Comparison of ENCODE assay signal across 22 cellular contexts in the genomic region with DNA sequence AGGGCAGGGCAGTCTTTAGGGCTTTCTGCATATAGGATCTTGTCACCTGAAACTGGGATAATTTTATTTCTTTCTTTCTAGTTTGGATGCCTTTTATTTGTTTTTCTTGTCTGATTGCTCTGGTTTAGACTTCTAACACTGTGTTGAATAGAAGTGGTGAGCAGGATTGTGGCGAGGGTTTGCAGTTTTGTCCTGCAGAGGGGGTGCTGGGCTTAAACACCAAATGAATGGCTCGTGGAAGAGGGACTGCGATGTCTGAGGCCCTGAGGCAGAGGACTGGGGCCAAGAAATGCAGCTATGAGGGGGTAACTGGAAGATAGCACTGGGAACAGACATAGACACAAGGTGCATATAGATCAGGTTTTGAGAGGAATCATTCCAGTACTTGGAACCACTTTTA. TPM values are rescaled to one million over a fixed set of nuclear protein-coding genes. Genes with fewer than 3 reads are reported as not detected.
DNase-seq lines count a peak whose midpoint lies in the region; ATAC-seq, FAIRE-seq and TF ChIP-seq lines count a peak whose summit lies in the region.
"Had no signal": no experiment of that assay in that cellular context is flagged by ENCODE, and none has a peak within 500 bp of the region (broad histone marks: within the 10 kb centered on the region; RNA-seq: fewer than 3 reads in every experiment).

No MANE protein-coding gene starts in this region.

- H3K18ac ChIP-seq in H9 (ENCODE audit: insufficient read length, low read depth, low read length): no peak overlapping the region

- no peak overlapping the region for H4K91ac ChIP-seq in H9 (ENCODE audit: insufficient read length, low read depth, low read length)

- TF ChIP-seq RAD21 in K562 (CRISPR knock-in tag; conservative IDR thresholded peaks at IDR 0.05 in 1 of 2, IDR thresholded peaks at IDR 0.05 in 1 of 2): no peak

- H3K27ac ChIP-seq in H9 (ENCODE audit: insufficient read length, low read depth, low read length) (no peak overlapping the region), K562 (ENCODE audit: extremely low read depth, low read depth, low read length) (no peak overlapping the region)
- H3K27ac ChIP-seq in naive thymus-derived CD4-positive, alpha-beta T cell (ENCODE audit: low read depth, low read length): no peak overlapping the region
- H3K27ac ChIP-seq: left lung, RWPE1 had no signal

- no peak overlapping the region for H3K9ac ChIP-seq in H9 (ENCODE audit: extremely low read depth, insufficient read length, low read length)
- H3K9ac ChIP-seq in K562 (ENCODE audit: insufficient read depth in 1 of 2, low read depth in 2 of 2, low read length in 2 of 2): peak overlapping the region in 1 of 2 experiments; percentile 58; a peak in 1 of 4 replicates

- no peaks in the 10 kb centered on the region for H3K27me3 Mint-ChIP-seq in activated CD4-positive, alpha-beta T cell treated with anti-CD3 and anti-CD28 coated beads for 36 hours
- H3K27me3 Mint-ChIP-seq in H9 (ENCODE audit: low read depth): no peaks in the 10 kb centered on the region
- H3K27me3 Mint-ChIP-seq in naive thymus-derived CD4-positive, alpha-beta T cell: no peaks in the 10 kb centered on the region

- H3K23ac ChIP-seq in H9 (ENCODE audit: insufficient read length, low read depth, low read length): no peak overlapping the region

- H4K20me1 ChIP-seq in H9 (ENCODE audit: control insufficient read depth, insufficient read depth, insufficient read length) (no peaks in the 10 kb centered on the region), K562 (replicated peaks; ENCODE audit: control insufficient read depth, insufficient read depth, low read length) (0 out of 2 replicates have a peak, but pooled peaks cover 4% of the 10 kb centered on the region)

- H3K9me3 Mint-ChIP-seq in activated CD4-positive, alpha-beta T cell treated with anti-CD3 and anti-CD28 coated beads for 36 hours (ENCODE audit: low read depth): no peaks in the 10 kb centered on the region
- H3K9me3 Mint-ChIP-seq in H9: peaks cover 11 to 19% of the 10 kb centered on the region in 2 experiments; a peak in 4 of 5 replicates
- H3K9me3 Mint-ChIP-seq in naive thymus-derived CD4-positive, alpha-beta T cell: peaks cover 0 to 5% (median 0%) of the 10 kb centered on the region in 11 donors

- peaks cover 17% of the 10 kb centered on the region for H3K4me1 Mint-ChIP-seq in activated CD4-positive, alpha-beta T cell treated with anti-CD3 and anti-CD28 coated beads for 36 hours
- H3K4me1 Mint-ChIP-seq in H9: peaks cover 12 to 14% of the 10 kb centered on the region in 2 experiments
- H3K4me1 Mint-ChIP-seq in naive thymus-derived CD4-positive, alpha-beta T cell: peaks cover 17 to 49% (median 42%) of the 10 kb centered on the region in 7 donors

- peak; percentile 39 for ATAC-seq in activated CD4-positive, alpha-beta T cell treated with anti-CD3 and anti-CD28 coated beads for 36 hours
- ATAC-seq in K562 (0 out of 3 replicates have a peak, but pooled peaks have one; percentile 48), HG02885 (IDR thresholded peaks at IDR 0.05; ENCODE audit: poor library complexity, unreplicated experiment) (no peak)
- no peak for ATAC-seq in naive thymus-derived CD4-positive, alpha-beta T cell
- ATAC-seq: left lung had no signal

- H2BK12ac ChIP-seq in H9 (ENCODE audit: insufficient read length, low read depth, low read length): no peak overlapping the region

- BruUV-seq in K562 (replicated peaks; lab: Mats Ljungman, UMichigan): no TSS peak

- no peak for TF ChIP-seq POLR2A in K562 (conservative IDR thresholded peaks at IDR 0.05)

- H3K79me1 ChIP-seq in H9 (ENCODE audit: insufficient read depth, low read depth, low read length, poor library complexity, severe bottlenecking): peaks cover 7% of the 10 kb centered on the region

- H3K79me2 ChIP-seq in H9 (ENCODE audit: insufficient read depth, low read length): peaks cover 4% of the 10 kb centered on the region; the same call in 1 of the 2 replicates
- H3K79me2 ChIP-seq in K562 (ENCODE audit: control insufficient read depth, insufficient read depth, low read length): peaks cover 55% of the 10 kb centered on the region

- TF ChIP-seq EP300 in K562 (IDR thresholded peaks at IDR 0.05; ENCODE audit: low read length): no peak

- peaks cover 30% of the 10 kb centered on the region for H3K36me3 Mint-ChIP-seq in activated CD4-positive, alpha-beta T cell treated with anti-CD3 and anti-CD28 coated beads for 36 hours (ENCODE audit: low read depth)
- H3K36me3 Mint-ChIP-seq in H9 (ENCODE audit: insufficient read depth in 1 of 3, low read depth in 3 of 3): peaks cover 26 to 41% (median 33%) of the 10 kb centered on the region in 3 experiments
- H3K36me3 Mint-ChIP-seq in naive thymus-derived CD4-positive, alpha-beta T cell: peaks cover 9 to 53% (median 41%) of the 10 kb centered on the region in 5 donors

- WGBS in H9 (ENCODE audit: extremely low coverage, insufficient read length, low lambda C conversion rate): no CpG with 5 or more reads among the region's 3 CpGs
- WGBS in K562 (ENCODE audit: insufficient coverage, low coverage, missing lambda C conversion rate): 90% methylated on average over 1 of the region's 3 CpGs

- H3K4me3 Mint-ChIP-seq in activated CD4-positive, alpha-beta T cell treated with anti-CD3 and anti-CD28 coated beads for 36 hours: no peak overlapping the region
- no peak overlapping the region for H3K4me3 Mint-ChIP-seq in H9
- no peak overlapping the region for H3K4me3 Mint-ChIP-seq in naive thymus-derived CD4-positive, alpha-beta T cell

- H3K9me3 ChIP-seq in H9 (ENCODE audit: control insufficient read depth, low read depth, low read length) (no peaks in the 10 kb centered on the region), K562 (replicated peaks; ENCODE audit: control insufficient read depth, insufficient read depth, low read depth, low read length) (no peaks in the 10 kb centered on the region)
- H3K9me3 ChIP-seq in naive thymus-derived CD4-positive, alpha-beta T cell (ENCODE audit: control insufficient read depth in 2 of 3, low read length in 3 of 3): no peaks in the 10 kb centered on the region
- H3K9me3 ChIP-seq: left lung had no signal

- no peaks in the 10 kb centered on the region for H3K9me1 ChIP-seq in K562 (ENCODE audit: control insufficient read depth, insufficient read depth, low read length)

- intact Hi-C loops in activated CD4-positive, alpha-beta T cell treated with anti-CD3 and anti-CD28 coated beads for 36 hours (cut with DNase I, micrococcal nuclease): no loop called here
- intact Hi-C loops in K562 (cut with micrococcal nuclease): no loop called here
- intact Hi-C loops in naive thymus-derived CD4-positive, alpha-beta T cell (cut with micrococcal nuclease): no loop called here

- POLR2A ChIA-PET in activated CD4-positive, alpha-beta T cell treated with anti-CD3 and anti-CD28 coated beads for 36 hours (lab: Charles Lee): no interaction called here
- POLR2A ChIA-PET in K562 (lab: Yijun Ruan, JAX): interaction anchor here (0.9 to 1.0 kb wide), 2 partner anchors 10 to 74 kb away, joined by 3 read pairs; no protein-coding TSS in a partner anchor
- POLR2A ChIA-PET in naive thymus-derived CD4-positive, alpha-beta T cell (lab: Charles Lee): interaction anchor here (0.7 kb wide), 1 partner anchor 19 kb away, joined by 3 read pairs; no protein-coding TSS in a partner anchor

- H3K56ac ChIP-seq in H9 (ENCODE audit: insufficient read length, low read depth, low read length): no peak overlapping the region

- FAIRE-seq in K562 (lab: Jason Lieb, UNC): no peak
- FAIRE-seq: A204.1, endometrium, HTR-8/SVneo, urothelium cell line had no signal

- no peak overlapping the region for H2BK20ac ChIP-seq in H9 (ENCODE audit: low read depth, low read length, poor library complexity, severe bottlenecking)

- H3K27ac Mint-ChIP-seq in activated CD4-positive, alpha-beta T cell treated with anti-CD3 and anti-CD28 coated beads for 36 hours: no peak overlapping the region
- H3K27ac Mint-ChIP-seq in H9: no peak overlapping the region; a peak in 1 of 7 replicates
- H3K27ac Mint-ChIP-seq in naive thymus-derived CD4-positive, alpha-beta T cell: peak overlapping the region in 5 of 9 donors; percentile 1 to 29 (median 8)

- no peak overlapping the region for H2BK5ac ChIP-seq in H9 (ENCODE audit: insufficient read length, low read length)

- H2AFZ ChIP-seq in H9 (ENCODE audit: low read length): no peak overlapping the region
- H2AFZ ChIP-seq in K562 (ENCODE audit: low read depth, low read length): no peak overlapping the region

- H3K36me3 ChIP-seq in K562 (ENCODE audit: control insufficient read depth, insufficient read depth, low read length): peaks cover 21% of the 10 kb centered on the region; the same call in 1 of the 3 replicates
- H3K36me3 ChIP-seq in naive thymus-derived CD4-positive, alpha-beta T cell (ENCODE audit: control insufficient read depth in 2 of 3, insufficient read depth in 3 of 3, low read length in 3 of 3): peaks cover 0 to 21% (median 0%) of the 10 kb centered on the region in 3 experiments

- H2AK5ac ChIP-seq in H9 (ENCODE audit: insufficient read length, low read length): no peak overlapping the region

- TF ChIP-seq CTCF in H9 (conservative IDR thresholded peaks at IDR 0.05) (peak; percentile 23; the same call in 1 of the 3 replicates), K562 (IDR thresholded peaks at IDR 0.05 in 2 of 3, conservative IDR thresholded peaks at IDR 0.05 in 1 of 3; ENCODE audit: insufficient read depth in 2 of 3, low read depth in 1 of 3, low read length in 3 of 3) (no peak)

- H3K27me3 ChIP-seq in H9 (ENCODE audit: insufficient read depth, low read length) (no peaks in the 10 kb centered on the region), K562 (ENCODE audit: control insufficient read depth in 2 of 2, insufficient read depth in 2 of 2, low read length in 2 of 2) (no peaks in the 10 kb centered on the region)
- H3K27me3 ChIP-seq in naive thymus-derived CD4-positive, alpha-beta T cell (ENCODE audit: control insufficient read depth in 2 of 2, insufficient read depth in 2 of 2, low read length in 2 of 2): no peaks in the 10 kb centered on the region
- H3K27me3 ChIP-seq: left lung had no signal

- CTCF ChIA-PET in activated CD4-positive, alpha-beta T cell treated with anti-CD3 and anti-CD28 coated beads for 36 hours (lab: Charles Lee): interaction anchor here (0.6 to 1.2 kb wide), 2 partner anchors 16 to 500 kb away, joined by 3 to 4 read pairs; partner anchors contain the start of gene MLPH
- CTCF ChIA-PET in K562 (lab: Yijun Ruan, JAX; ENCODE audit: low intra/inter-chr PET ratio): no interaction called here
- CTCF ChIA-PET in naive thymus-derived CD4-positive, alpha-beta T cell (lab: Charles Lee): no interaction called here

- H3K4me2 ChIP-seq in H9 (ENCODE audit: insufficient read depth, insufficient read length, low read length) (no peak overlapping the region), K562 (ENCODE audit: insufficient read depth, low read length) (no peak overlapping the region)

- no peak overlapping the region for H3K14ac ChIP-seq in H9 (ENCODE audit: insufficient read depth, low read length)

- no peak for DNase-seq in activated CD4-positive, alpha-beta T cell treated with anti-CD3 and anti-CD28 coated beads for 36 hours
- DNase-seq in activated CD4-positive, alpha-beta T cell treated with anti-CD3 and anti-CD28 coated beads, Interleukin-2, amount 50 U/mL, for 48 hours: no peak
- no peak for DNase-seq in H9
- DNase-seq in K562 (ENCODE audit: extremely low read depth in 1 of 4, low spot score in 3 of 4): no peak
- DNase-seq in naive thymus-derived CD4-positive, alpha-beta T cell: peak in 1 of 9 donors; percentile 15
- DNase-seq in NCI-H2227 (lab: John Stamatoyannopoulos, UW; ENCODE audit: unreplicated experiment): no peak
- DNase-seq in NCI-H1092 (lab: John Stamatoyannopoulos, UW): no peak
- DNase-seq: activated CD4-positive, alpha-beta T cell treated with anti-CD3 and anti-CD28 coated beads for 1 hour; activated naive CD4-positive, alpha-beta T cell; activated T-cell treated with anti-CD3 and anti-CD28 coated beads for 4 hours; aorta; head of caudate nucleus; left lung; NCI-H1105 treated with DMSO at 0.1 percent for 48 hours; NCI-H510A; stimulated activated CD4-positive, alpha-beta T cell treated with anti-CD3 and anti-CD28 coated beads, Interleukin-4, amount 100 ng/mL, for 24 hours had no signal

- H3K23me2 ChIP-seq in H9 (ENCODE audit: insufficient read length, low read depth, low read length, poor library complexity, severe bottlenecking): no peaks in the 10 kb centered on the region

- H3T11ph ChIP-seq in H9 (ENCODE audit: low read length): no peak overlapping the region

- no peak overlapping the region for H2BK15ac ChIP-seq in H9 (ENCODE audit: low read depth, low read length)

- peaks cover 3% of the 10 kb centered on the region; the same call in 1 of the 2 replicates for H3K4me1 ChIP-seq in H9 (ENCODE audit: insufficient read depth, low read length)
- H3K4me1 ChIP-seq in K562 (replicated peaks in 1 of 2; ENCODE audit: control insufficient read depth in 2 of 2, insufficient read depth in 2 of 2, low read length in 2 of 2): no peaks in the 10 kb centered on the region; a peak in 3 of 5 replicates
- no peaks in the 10 kb centered on the region for H3K4me1 ChIP-seq in naive thymus-derived CD4-positive, alpha-beta T cell (ENCODE audit: control insufficient read depth in 2 of 2, insufficient read depth in 2 of 2, low read length in 2 of 2)

- H4K5ac ChIP-seq in H9 (ENCODE audit: insufficient read length, low read depth, low read length): no peak overlapping the region

- no peak overlapping the region for H2BK120ac ChIP-seq in H9 (ENCODE audit: low read depth, low read length, poor library complexity, severe bottlenecking)

- H3K4ac ChIP-seq in H9 (ENCODE audit: low read depth, low read length): no peak overlapping the region

- in situ Hi-C loops in K562 (cut with MboI): no loop called here

- H4K8ac ChIP-seq in H9 (replicated peaks; ENCODE audit: insufficient read length, low read depth, low read length): no peak overlapping the region

- no peak overlapping the region for H3K4me3 ChIP-seq in K562
- no peak overlapping the region for H3K4me3 ChIP-seq in naive thymus-derived CD4-positive, alpha-beta T cell (ENCODE audit: low read length)
- H3K4me3 ChIP-seq: left lung had no signal

RNA-seq across cellular contexts. Expression of gene UBE2F, which starts 20.4 kb away (rescaled TPM):
- total RNA-seq in activated CD4-positive, alpha-beta T cell treated with anti-CD3 and anti-CD28 coated beads for 36 hours: 10 to 100 TPM; 59.2 to 75.5 TPM
- total RNA-seq in H9 (2021) (62.1 and 65.6 TPM in 2 replicates), K562 (2014; rRNA removed) (44.3 and 54.0 TPM in 2 replicates), K562 (2014; rRNA removed; fragmentation: Illumina TruSeq; extraction: Trizol) (56.4 and 59.4 TPM in 2 replicates), K562 (2015; rRNA removed; fragmentation: Illumina TruSeq; extraction: Trizol) (42.8 and 50.7 TPM in 2 replicates), K562 (2021) (53.0 and 57.9 TPM in 2 replicates)
- total RNA-seq in K562 (2011; cell fraction: chromatin; rRNA removed; ENCODE audit: low replicate concordance): 51.8 and 53.3 TPM in 2 replicates
- total RNA-seq in K562 (2011; cell fraction: nucleolus; rRNA removed): 34.2 and 44.7 TPM in 2 replicates
- 38.6 and 66.0 TPM in 2 replicates for total RNA-seq in K562 (2011; cell fraction: nucleoplasm; rRNA removed)
- polyA plus RNA-seq in K562 (2011; rRNA removed) (68.5 and 87.1 TPM in 2 replicates), K562 (2014; fragmentation: Illumina TruSeq; extraction: Trizol) (82.6 and 88.1 TPM in 2 replicates), K562 (2014; fragmentation: Nextera tagmentation; extraction: Ambion mirVana) (10 to 100 TPM; 18.1 to 24.9 TPM), K562 (2014; rRNA removed) (52.9 and 62.2 TPM in 2 replicates)
- 52.0 and 70.8 TPM in 2 replicates for polyA plus RNA-seq in K562 (2011; cell fraction: cytosol; rRNA removed)
- 21.9 and 30.1 TPM in 2 replicates for polyA plus RNA-seq in K562 (2011; cell fraction: nucleus; rRNA removed)
- polyA plus RNA-seq in K562 (2012): 55.3 and 72.7 TPM in 2 replicates
- polyA minus RNA-seq in K562 (2011; rRNA and poly(A)+ RNA removed): 36.2 and 36.5 TPM in 2 replicates
- polyA minus RNA-seq in K562 (2011; cell fraction: cytosol; rRNA and poly(A)+ RNA removed): 22.9 and 26.1 TPM in 2 replicates
- 21.5 and 27.3 TPM in 2 replicates for polyA minus RNA-seq in K562 (2011; cell fraction: nucleus; rRNA and poly(A)+ RNA removed)
- 10 to 100 TPM; 42.5 to 80.9 (median 48.3) TPM for total RNA-seq in naive thymus-derived CD4-positive, alpha-beta T cell
- 100 to 1,000 TPM in 1 of 2 donors, 10 to 100 TPM in 1; 95.6 to 114 TPM for polyA plus RNA-seq in naive thymus-derived CD4-positive, alpha-beta T cell

Comparison
In these comparisons a context has a peak if more than half of its experiments do, and no peak if none do; other contexts are left out.
1. ATAC-seq: peak in activated CD4-positive, alpha-beta T cell treated with anti-CD3 and anti-CD28 coated beads for 36 hours (single experiment) and K562 (single experiment); none in naive thymus-derived CD4-positive, alpha-beta T cell (single experiment) and HG02885 (single experiment).
2. H3K27ac Mint-ChIP-seq: peak in naive thymus-derived CD4-positive, alpha-beta T cell (5 of 9); none in activated CD4-positive, alpha-beta T cell treated with anti-CD3 and anti-CD28 coated beads for 36 hours (single experiment) and H9 (0 of 3).